ENCODE assay signal across 19 cellular contexts in the genomic region with DNA sequence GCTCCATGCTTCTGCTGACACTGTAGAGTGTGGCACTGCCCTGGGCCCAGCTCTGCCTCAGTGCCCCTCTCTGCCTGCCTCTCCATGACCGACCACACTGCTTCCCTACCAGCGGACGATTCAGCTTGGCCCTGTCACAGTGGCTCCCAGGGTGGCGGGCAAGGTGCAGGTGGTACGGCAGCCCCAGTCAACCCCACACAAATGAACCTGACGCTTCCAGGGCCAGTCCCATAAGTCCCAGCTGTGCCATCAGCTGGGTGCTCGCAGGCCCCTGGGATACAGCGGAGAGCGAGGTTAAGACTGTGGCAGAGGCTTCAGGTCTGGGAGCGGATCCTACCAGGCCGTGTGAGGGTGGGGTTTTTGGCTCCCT.
DNase-seq lines count a peak whose midpoint lies in the region; ATAC-seq lines count a peak whose summit lies in the region.
"Had no signal": no experiment of that assay in that cellular context is flagged by ENCODE, and none has a peak within 500 bp of the region (broad histone marks: within the 10 kb centered on the region; RNA-seq: fewer than 3 reads in every experiment).

No MANE protein-coding gene starts in this region.

- H2AFZ ChIP-seq in neuronal stem cell (ENCODE audit: low read length) = no peak overlapping the region
- H2AFZ ChIP-seq: GM23248 had no signal

- no peak for DNase-seq in stimulated activated naive CD8-positive, alpha-beta T cell treated with anti-CD3 and anti-CD28 coated beads, Interleukin-15, amount 100 ng/mL, for 72 hours
- DNase-seq in stimulated activated naive CD8-positive, alpha-beta T cell treated with anti-CD3 and anti-CD28 coated beads, Interleukin-15, Interleukin-2, amounts not matched to agents 100 U/mL and 50 U/mL, for 24 hours = no peak
- DNase-seq in neuronal stem cell (ENCODE audit: low spot score) (no peak), right cardiac atrium (no peak)
- DNase-seq in stimulated activated effector memory CD8-positive, alpha-beta T cell treated with anti-CD3 and anti-CD28 coated beads, Interleukin-12 subunit alpha, Interleukin-12 subunit beta, amount 100 ng/mL, for 72 hours (ENCODE audit: low spot score in 2 of 2) = no peak
- DNase-seq: Caco-2; CD4-positive, CD25-positive, alpha-beta regulatory T cell; CD8-positive, alpha-beta T cell; DMS153; DND-41; GM23248; HFFc6 had no signal

- no peaks in the 10 kb centered on the region for H3K4me1 Mint-ChIP-seq in stimulated activated naive CD8-positive, alpha-beta T cell treated with anti-CD3 and anti-CD28 coated beads, Interleukin-15, amount 100 ng/mL, for 72 hours
- no peaks in the 10 kb centered on the region for H3K4me1 Mint-ChIP-seq in stimulated activated effector memory CD8-positive, alpha-beta T cell treated with anti-CD3 and anti-CD28 coated beads, Interleukin-12 subunit alpha, Interleukin-12 subunit beta, amount 100 ng/mL, for 72 hours
- H3K4me1 Mint-ChIP-seq: B cell; CD4-positive, CD25-positive, alpha-beta regulatory T cell had no signal

- H3K36me3 Mint-ChIP-seq in stimulated activated effector memory CD8-positive, alpha-beta T cell treated with anti-CD3 and anti-CD28 coated beads, Interleukin-12 subunit alpha, Interleukin-12 subunit beta, amount 100 ng/mL, for 72 hours = no peaks in the 10 kb centered on the region
- H3K36me3 Mint-ChIP-seq: CD4-positive, CD25-positive, alpha-beta regulatory T cell; CD8-positive, alpha-beta T cell had no signal

- H3K79me1 ChIP-seq in neuronal stem cell (ENCODE audit: low read depth, low read length) = peaks cover 10% of the 10 kb centered on the region

- H3K27ac ChIP-seq in neuronal stem cell (replicated peaks; ENCODE audit: low read length) (no peak overlapping the region), right cardiac atrium (ENCODE audit: low read length) (no peak overlapping the region)
- H3K27ac ChIP-seq: 22Rv1, BLaER1, C4-2B, GM23248 had no signal

- H2BK15ac ChIP-seq in neuronal stem cell (ENCODE audit: low read length) = no peak overlapping the region

- no peaks in the 10 kb centered on the region for H3K27me3 ChIP-seq in neuronal stem cell (ENCODE audit: control insufficient read depth in 3 of 3, insufficient read depth in 3 of 3, low read depth in 1 of 3, low read length in 3 of 3)
- no peaks in the 10 kb centered on the region for H3K27me3 ChIP-seq in right cardiac atrium (ENCODE audit: control insufficient read depth, insufficient read depth)
- H3K27me3 ChIP-seq: BLaER1 had no signal

- peak overlapping the region; percentile 77 for H3K4ac ChIP-seq in neuronal stem cell (ENCODE audit: low read length)

- H3K23ac ChIP-seq in neuronal stem cell (ENCODE audit: low read depth, low read length, poor library complexity) = peak overlapping the region; percentile 92

- H2BK5ac ChIP-seq in neuronal stem cell (ENCODE audit: low read length) = peak overlapping the region; percentile 12

- H2BK120ac ChIP-seq in neuronal stem cell (ENCODE audit: low read depth, low read length) = no peak overlapping the region

- H3K27me3 Mint-ChIP-seq in stimulated activated naive CD8-positive, alpha-beta T cell treated with anti-CD3 and anti-CD28 coated beads, Interleukin-15, amount 100 ng/mL, for 72 hours = no peaks in the 10 kb centered on the region

- peak overlapping the region; percentile 71 for H2AK5ac ChIP-seq in neuronal stem cell (ENCODE audit: low read depth, low read length)

- peak overlapping the region; percentile 26 for H3K9ac ChIP-seq in neuronal stem cell (ENCODE audit: low read depth, low read length, poor library complexity)
- H3K9ac ChIP-seq: BLaER1, GM23248 had no signal

- H3K9me3 ChIP-seq in neuronal stem cell (replicated peaks in 1 of 2; ENCODE audit: control insufficient read depth in 2 of 2, insufficient read depth in 1 of 2, low read depth in 1 of 2, low read length in 2 of 2) (peaks cover 4 to 21% of the 10 kb centered on the region in 2 donors), right cardiac atrium (ENCODE audit: control insufficient read depth, low read length) (no peaks in the 10 kb centered on the region)
- H3K9me3 ChIP-seq: Caco-2, HAP-1 had no signal

- no peak overlapping the region for H4K91ac ChIP-seq in neuronal stem cell (ENCODE audit: low read depth, low read length, poor library complexity)

- no peak overlapping the region for H3K4me3 ChIP-seq in neuronal stem cell (ENCODE audit: low read length in 2 of 2)
- H3K4me3 ChIP-seq in right cardiac atrium (ENCODE audit: low read length) = no peak overlapping the region
- H3K4me3 ChIP-seq: BLaER1, GM23248, HAP-1 had no signal

- ATAC-seq in stimulated activated naive CD8-positive, alpha-beta T cell treated with anti-CD3 and anti-CD28 coated beads, Interleukin-15, amount 100 ng/mL, for 72 hours = peak; percentile 20
- no peak for ATAC-seq in stimulated activated naive CD8-positive, alpha-beta T cell treated with anti-CD3 and anti-CD28 coated beads, Interleukin-15, Interleukin-2, amounts not matched to agents 100 U/mL and 50 U/mL, for 24 hours
- ATAC-seq in stimulated activated effector memory CD8-positive, alpha-beta T cell treated with anti-CD3 and anti-CD28 coated beads, Interleukin-12 subunit alpha, Interleukin-12 subunit beta, amount 100 ng/mL, for 72 hours = peak; percentile 17
- ATAC-seq in right cardiac atrium = no peak
- ATAC-seq in GM21528 (IDR thresholded peaks at IDR 0.05; ENCODE audit: low FRiP score, unreplicated experiment) = no peak
- no peak for ATAC-seq in HG03571 (IDR thresholded peaks at IDR 0.05; ENCODE audit: unreplicated experiment)
- ATAC-seq: CD8-positive, alpha-beta T cell had no signal

- H3K14ac ChIP-seq in neuronal stem cell (ENCODE audit: low read length) = peak overlapping the region; percentile 47

- H3K4me2 ChIP-seq in neuronal stem cell (ENCODE audit: insufficient read depth, low read length, poor library complexity, severe bottlenecking) = no peak overlapping the region
- H3K4me2 ChIP-seq: BLaER1 had no signal

- intact Hi-C loops in right cardiac atrium (cut with DNase I) = no loop called here

- H3K27ac Mint-ChIP-seq in stimulated activated naive CD8-positive, alpha-beta T cell treated with anti-CD3 and anti-CD28 coated beads, Interleukin-15, amount 100 ng/mL, for 72 hours = peak overlapping the region in 1 of 2 donors; percentile 71
- no peak overlapping the region for H3K27ac Mint-ChIP-seq in stimulated activated effector memory CD8-positive, alpha-beta T cell treated with anti-CD3 and anti-CD28 coated beads, Interleukin-12 subunit alpha, Interleukin-12 subunit beta, amount 100 ng/mL, for 72 hours
- H3K27ac Mint-ChIP-seq: B cell; CD4-positive, CD25-positive, alpha-beta regulatory T cell; CD8-positive, alpha-beta T cell; HFFc6 had no signal

- H4K8ac ChIP-seq in neuronal stem cell (ENCODE audit: low read depth, low read length) = peak overlapping the region; percentile 76

- no CpG with 5 or more reads among the region's 11 CpGs for WGBS in neuronal stem cell (ENCODE audit: extremely low coverage in 2 of 2, insufficient read length in 2 of 2, insufficient replicate concordance in 1 of 2), 2 donors
- 97% methylated on average over 11 of the region's 11 CpGs for WGBS in right cardiac atrium

- H3K9me3 Mint-ChIP-seq in stimulated activated naive CD8-positive, alpha-beta T cell treated with anti-CD3 and anti-CD28 coated beads, Interleukin-15, amount 100 ng/mL, for 72 hours = peaks cover 7 to 8% of the 10 kb centered on the region in 2 donors
- no peaks in the 10 kb centered on the region for H3K9me3 Mint-ChIP-seq in stimulated activated effector memory CD8-positive, alpha-beta T cell treated with anti-CD3 and anti-CD28 coated beads, Interleukin-12 subunit alpha, Interleukin-12 subunit beta, amount 100 ng/mL, for 72 hours
- H3K9me3 Mint-ChIP-seq: CD8-positive, alpha-beta T cell had no signal

- H3K36me3 ChIP-seq in neuronal stem cell (replicated peaks in 1 of 2; ENCODE audit: control insufficient read depth in 2 of 2, insufficient read depth in 2 of 2, low read length in 2 of 2) = peaks cover 10 to 23% of the 10 kb centered on the region in 2 donors
- H3K36me3 ChIP-seq: HAP-1 had no signal

- H3K18ac ChIP-seq in neuronal stem cell (ENCODE audit: low read length) = peak overlapping the region; percentile 94

- H3K4me3 Mint-ChIP-seq in stimulated activated naive CD8-positive, alpha-beta T cell treated with anti-CD3 and anti-CD28 coated beads, Interleukin-15, amount 100 ng/mL, for 72 hours = no peak overlapping the region
- H3K4me3 Mint-ChIP-seq in stimulated activated effector memory CD8-positive, alpha-beta T cell treated with anti-CD3 and anti-CD28 coated beads, Interleukin-12 subunit alpha, Interleukin-12 subunit beta, amount 100 ng/mL, for 72 hours = no peak overlapping the region
- H3K4me3 Mint-ChIP-seq: B cell; CD4-positive, CD25-positive, alpha-beta regulatory T cell; CD8-positive, alpha-beta T cell; HFFc6 had no signal

- H2BK12ac ChIP-seq in neuronal stem cell (ENCODE audit: low read length) = peak overlapping the region; percentile 68

- H3K4me1 ChIP-seq in neuronal stem cell (ENCODE audit: control insufficient read depth in 2 of 2, insufficient read depth in 1 of 2, low read depth in 1 of 2, low read length in 2 of 2) (peaks cover 6 to 9% of the 10 kb centered on the region in 2 donors), right cardiac atrium (ENCODE audit: control insufficient read depth, insufficient read depth, low read length) (no peaks in the 10 kb centered on the region)
- H3K4me1 ChIP-seq: HAP-1 had no signal

Comparison
In these comparisons a context has a peak if more than half of its experiments do, and no peak if none do; other contexts are left out.
1. ATAC-seq: peak in stimulated activated naive CD8-positive, alpha-beta T cell treated with anti-CD3 and anti-CD28 coated beads, Interleukin-15, amount 100 ng/mL, for 72 hours (single experiment) and stimulated activated effector memory CD8-positive, alpha-beta T cell treated with anti-CD3 and anti-CD28 coated beads, Interleukin-12 subunit alpha, Interleukin-12 subunit beta, amount 100 ng/mL, for 72 hours (single experiment); none in stimulated activated naive CD8-positive, alpha-beta T cell treated with anti-CD3 and anti-CD28 coated beads, Interleukin-15, Interleukin-2, amounts not matched to agents 100 U/mL and 50 U/mL, for 24 hours (single experiment), right cardiac atrium (0 of 2), GM21528 (single experiment) and HG03571 (single experiment).